In genomic region chr14:69775012-69775411, GRCh38 we compare ENCODE assay signal across 18 cellular contexts. TPM values are rescaled to one million over a fixed set of nuclear protein-coding genes. Genes with fewer than 3 reads are reported as not detected.
DNase-seq lines count a peak whose midpoint lies in the region; ATAC-seq and TF ChIP-seq lines count a peak whose summit lies in the region.
"Had no signal": no experiment of that assay in that cellular context is flagged by ENCODE, and none has a peak within 500 bp of the region (broad histone marks: within the 10 kb centered on the region; RNA-seq: fewer than 3 reads in every experiment).

No MANE protein-coding gene starts in this region.

- H3K4me3 Mint-ChIP-seq in activated T-cell treated with anti-CD3 and anti-CD28 coated beads, Interleukin-2, amount 50 U/mL, for 24 hours: no peak overlapping the region
- H3K4me3 Mint-ChIP-seq in activated T-cell treated with anti-CD3 and anti-CD28 coated beads, Interleukin-2, amount 50 U/mL, for 4 hours: no peak overlapping the region
- no peak overlapping the region for H3K4me3 Mint-ChIP-seq in HFFc6
- H3K4me3 Mint-ChIP-seq in immature natural killer cell: no peak overlapping the region
- H3K4me3 Mint-ChIP-seq in stimulated activated effector memory CD8-positive, alpha-beta T cell treated with anti-CD3 and anti-CD28 coated beads, Interleukin-12 subunit alpha, Interleukin-12 subunit beta, amount 100 ng/mL, for 72 hours: no peak overlapping the region
- H3K4me3 Mint-ChIP-seq: CD14-positive monocyte, GM23338 had no signal

- H3K9me3 Mint-ChIP-seq in activated T-cell treated with anti-CD3 and anti-CD28 coated beads, Interleukin-2, amount 50 U/mL, for 24 hours: no peaks in the 10 kb centered on the region
- H3K9me3 Mint-ChIP-seq in activated T-cell treated with anti-CD3 and anti-CD28 coated beads, Interleukin-2, amount 50 U/mL, for 4 hours: no peaks in the 10 kb centered on the region
- H3K9me3 Mint-ChIP-seq in HFFc6 (no peaks in the 10 kb centered on the region), immature natural killer cell (no peaks in the 10 kb centered on the region)
- no peaks in the 10 kb centered on the region for H3K9me3 Mint-ChIP-seq in stimulated activated effector memory CD8-positive, alpha-beta T cell treated with anti-CD3 and anti-CD28 coated beads, Interleukin-12 subunit alpha, Interleukin-12 subunit beta, amount 100 ng/mL, for 72 hours
- H3K9me3 Mint-ChIP-seq: GM23338 had no signal

- no peak for TF ChIP-seq CTCF in HFFc6 (IDR thresholded peaks at IDR 0.05)

- ATAC-seq in activated T-cell treated with anti-CD3 and anti-CD28 coated beads, Interleukin-2, amount 50 U/mL, for 4 hours: no peak
- no peak for ATAC-seq in stimulated activated effector memory CD8-positive, alpha-beta T cell treated with anti-CD3 and anti-CD28 coated beads, Interleukin-12 subunit alpha, Interleukin-12 subunit beta, amount 100 ng/mL, for 72 hours
- ATAC-seq: GM23338, Right ventricle myocardium inferior had no signal

- H3K4me1 Mint-ChIP-seq in activated T-cell treated with anti-CD3 and anti-CD28 coated beads, Interleukin-2, amount 50 U/mL, for 24 hours (ENCODE audit: low read depth): peaks cover 79% of the 10 kb centered on the region
- H3K4me1 Mint-ChIP-seq in activated T-cell treated with anti-CD3 and anti-CD28 coated beads, Interleukin-2, amount 50 U/mL, for 4 hours (ENCODE audit: low read depth): peaks cover 73% of the 10 kb centered on the region
- H3K4me1 Mint-ChIP-seq in HFFc6 (ENCODE audit: low read depth) (peaks cover 29% of the 10 kb centered on the region), immature natural killer cell (peaks cover 66 to 94% of the 10 kb centered on the region in 2 donors)
- H3K4me1 Mint-ChIP-seq in stimulated activated effector memory CD8-positive, alpha-beta T cell treated with anti-CD3 and anti-CD28 coated beads, Interleukin-12 subunit alpha, Interleukin-12 subunit beta, amount 100 ng/mL, for 72 hours: peaks cover 48% of the 10 kb centered on the region
- H3K4me1 Mint-ChIP-seq: GM23338 had no signal

- no peak for DNase-seq in activated T-cell treated with anti-CD3 and anti-CD28 coated beads, Interleukin-2, amount 50 U/mL, for 24 hours
- no peak for DNase-seq in activated T-cell treated with anti-CD3 and anti-CD28 coated beads, Interleukin-2, amount 50 U/mL, for 4 hours
- DNase-seq in HFFc6 (no peak), immature natural killer cell (no peak), foreskin melanocyte (no peak), cerebellar cortex (ENCODE audit: low spot score) (no peak)
- DNase-seq in stimulated activated effector memory CD8-positive, alpha-beta T cell treated with anti-CD3 and anti-CD28 coated beads, Interleukin-12 subunit alpha, Interleukin-12 subunit beta, amount 100 ng/mL, for 72 hours (ENCODE audit: low spot score in 2 of 2): no peak
- DNase-seq in stimulated activated CD4-positive, alpha-beta T cell treated with anti-CD3 and anti-CD28 coated beads, Interleukin-15, amount 100 ng/mL, for 24 hours: no peak
- DNase-seq: DMS79 treated with DMSO at 0.1 percent for 48 hours, GDM1, MG63, NCI-H1105 treated with DMSO at 0.1 percent for 48 hours, NCI-H187, NCI-H446 treated with DMSO at 0.1 percent for 48 hours, NCI-H748 treated with DMSO at 0.1 percent for 48 hours had no signal

- H3K27ac Mint-ChIP-seq in activated T-cell treated with anti-CD3 and anti-CD28 coated beads, Interleukin-2, amount 50 U/mL, for 24 hours: peak overlapping the region; percentile 55
- peak overlapping the region; percentile 26; the same call in 1 of the 2 replicates for H3K27ac Mint-ChIP-seq in HFFc6
- H3K27ac Mint-ChIP-seq in immature natural killer cell: peak overlapping the region in 4 of 6 donors; percentile 26 to 74 (median 68)
- peak overlapping the region; percentile 77 for H3K27ac Mint-ChIP-seq in stimulated activated effector memory CD8-positive, alpha-beta T cell treated with anti-CD3 and anti-CD28 coated beads, Interleukin-12 subunit alpha, Interleukin-12 subunit beta, amount 100 ng/mL, for 72 hours
- H3K27ac Mint-ChIP-seq: GM23338 had no signal

- H3K27me3 Mint-ChIP-seq in activated T-cell treated with anti-CD3 and anti-CD28 coated beads, Interleukin-2, amount 50 U/mL, for 24 hours: no peaks in the 10 kb centered on the region
- no peaks in the 10 kb centered on the region for H3K27me3 Mint-ChIP-seq in activated T-cell treated with anti-CD3 and anti-CD28 coated beads, Interleukin-2, amount 50 U/mL, for 4 hours (ENCODE audit: low read depth)
- H3K27me3 Mint-ChIP-seq in HFFc6 (ENCODE audit: insufficient read depth) (peaks cover 15% of the 10 kb centered on the region; the same call in 1 of the 2 replicates), immature natural killer cell (ENCODE audit: low read depth in 3 of 3) (peaks cover 21 to 31% (median 24%) of the 10 kb centered on the region in 3 donors)

- H3K36me3 Mint-ChIP-seq in activated T-cell treated with anti-CD3 and anti-CD28 coated beads, Interleukin-2, amount 50 U/mL, for 24 hours (ENCODE audit: low read depth): peaks cover 97% of the 10 kb centered on the region
- H3K36me3 Mint-ChIP-seq in activated T-cell treated with anti-CD3 and anti-CD28 coated beads, Interleukin-2, amount 50 U/mL, for 4 hours (ENCODE audit: insufficient read depth): peaks cover 71% of the 10 kb centered on the region
- H3K36me3 Mint-ChIP-seq in HFFc6 (ENCODE audit: low read depth): peaks cover 79% of the 10 kb centered on the region
- peaks cover 24 to 65% (median 55%) of the 10 kb centered on the region in 3 donors for H3K36me3 Mint-ChIP-seq in immature natural killer cell
- peaks cover 100% of the 10 kb centered on the region for H3K36me3 Mint-ChIP-seq in stimulated activated effector memory CD8-positive, alpha-beta T cell treated with anti-CD3 and anti-CD28 coated beads, Interleukin-12 subunit alpha, Interleukin-12 subunit beta, amount 100 ng/mL, for 72 hours

RNA-seq across cellular contexts. Expression of gene SRSF5, which starts 8.1 kb away (rescaled TPM):
- 100 to 1,000 TPM; 321 to 342 (median 325) TPM for total RNA-seq in activated T-cell treated with anti-CD3 and anti-CD28 coated beads, Interleukin-2, amount 50 U/mL, for 4 hours
- total RNA-seq in HFFc6 (2021; fragmentation: NEBNext Ultra II Directional; extraction: Animal tissue kit (Norgen Biotek cat#: 25700)): 100 to 1,000 TPM; 162 to 221 (median 185) TPM
- 100 to 1,000 TPM; 635 to 806 (median 639) TPM for polyA plus RNA-seq in immature natural killer cell

RNA-seq across cellular contexts. Expression of gene SLC10A1, which starts 22.0 kb away (rescaled TPM):
- total RNA-seq in activated T-cell treated with anti-CD3 and anti-CD28 coated beads, Interleukin-2, amount 50 U/mL, for 4 hours: not detected
- total RNA-seq in HFFc6 (2021; fragmentation: NEBNext Ultra II Directional; extraction: Animal tissue kit (Norgen Biotek cat#: 25700)): not detected
- under 1 TPM in 1 of 3 donors, not detected in 2; 0.09 TPM for polyA plus RNA-seq in immature natural killer cell
- total RNA-seq: GM23338, Right ventricle myocardium inferior had no signal

Comparison
In these comparisons a context has a peak if more than half of its experiments do, and no peak if none do; other contexts are left out.
1. H3K27ac Mint-ChIP-seq: peak in every context shown above with its lines; median percentile 77 in stimulated activated effector memory CD8-positive, alpha-beta T cell treated with anti-CD3 and anti-CD28 coated beads, Interleukin-12 subunit alpha, Interleukin-12 subunit beta, amount 100 ng/mL, for 72 hours; 68 in immature natural killer cell; 55 in activated T-cell treated with anti-CD3 and anti-CD28 coated beads, Interleukin-2, amount 50 U/mL, for 24 hours; 26 in HFFc6.